1 cellular context compared by ENCODE assay signal in the genomic region with DNA sequence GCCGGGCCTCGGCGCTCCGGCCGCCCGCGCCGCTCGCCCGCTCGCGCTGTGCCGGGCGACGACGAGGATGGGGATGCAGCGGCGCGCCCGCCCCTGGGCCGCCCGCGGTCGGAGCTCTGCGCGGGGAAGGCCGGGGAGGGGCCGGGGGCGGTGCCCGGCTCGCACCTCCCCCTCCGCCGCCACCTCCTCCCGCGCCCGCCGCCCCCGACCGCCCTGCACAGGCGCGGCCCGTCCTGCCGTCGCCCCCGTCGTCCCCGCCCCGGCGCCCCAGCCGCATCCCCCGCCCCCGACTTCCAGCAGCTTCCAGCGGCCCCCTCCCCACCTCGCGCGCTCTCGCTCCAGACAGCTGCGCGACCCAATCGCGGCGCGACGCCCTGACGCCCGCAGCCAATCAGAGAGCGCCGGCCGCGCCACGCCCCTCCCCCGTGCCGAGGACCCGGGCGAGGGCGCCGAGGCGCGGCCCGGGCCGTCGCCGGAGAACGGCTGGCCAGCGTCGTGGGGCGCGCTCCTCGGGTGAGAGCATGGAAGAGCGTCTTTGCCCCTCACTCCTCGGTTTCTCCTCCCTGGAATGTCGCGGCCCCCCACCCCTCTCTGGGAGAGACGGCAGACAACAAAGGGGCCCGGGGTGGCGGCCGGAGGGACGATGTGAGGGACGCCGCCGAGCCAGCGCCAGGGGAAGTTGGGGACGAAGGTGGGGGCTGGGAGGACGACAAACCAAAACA.
TF ChIP-seq lines count a peak whose summit lies in the region.

A gene with protein sequence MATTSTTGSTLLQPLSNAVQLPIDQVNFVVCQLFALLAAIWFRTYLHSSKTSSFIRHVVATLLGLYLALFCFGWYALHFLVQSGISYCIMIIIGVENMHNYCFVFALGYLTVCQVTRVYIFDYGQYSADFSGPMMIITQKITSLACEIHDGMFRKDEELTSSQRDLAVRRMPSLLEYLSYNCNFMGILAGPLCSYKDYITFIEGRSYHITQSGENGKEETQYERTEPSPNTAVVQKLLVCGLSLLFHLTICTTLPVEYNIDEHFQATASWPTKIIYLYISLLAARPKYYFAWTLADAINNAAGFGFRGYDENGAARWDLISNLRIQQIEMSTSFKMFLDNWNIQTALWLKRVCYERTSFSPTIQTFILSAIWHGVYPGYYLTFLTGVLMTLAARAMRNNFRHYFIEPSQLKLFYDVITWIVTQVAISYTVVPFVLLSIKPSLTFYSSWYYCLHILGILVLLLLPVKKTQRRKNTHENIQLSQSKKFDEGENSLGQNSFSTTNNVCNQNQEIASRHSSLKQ (minus strand): TSS at position 69 of the 722 bp plus-strand sequence. CDS start 70 bp downstream, outside the sequence.

TF ChIP-seq in WTC11, 78 proteins besides CTCF, POLR2A, EP300 and RAD21 (continued from another document and continues in another):
- TF ChIP-seq, protein P1, sequence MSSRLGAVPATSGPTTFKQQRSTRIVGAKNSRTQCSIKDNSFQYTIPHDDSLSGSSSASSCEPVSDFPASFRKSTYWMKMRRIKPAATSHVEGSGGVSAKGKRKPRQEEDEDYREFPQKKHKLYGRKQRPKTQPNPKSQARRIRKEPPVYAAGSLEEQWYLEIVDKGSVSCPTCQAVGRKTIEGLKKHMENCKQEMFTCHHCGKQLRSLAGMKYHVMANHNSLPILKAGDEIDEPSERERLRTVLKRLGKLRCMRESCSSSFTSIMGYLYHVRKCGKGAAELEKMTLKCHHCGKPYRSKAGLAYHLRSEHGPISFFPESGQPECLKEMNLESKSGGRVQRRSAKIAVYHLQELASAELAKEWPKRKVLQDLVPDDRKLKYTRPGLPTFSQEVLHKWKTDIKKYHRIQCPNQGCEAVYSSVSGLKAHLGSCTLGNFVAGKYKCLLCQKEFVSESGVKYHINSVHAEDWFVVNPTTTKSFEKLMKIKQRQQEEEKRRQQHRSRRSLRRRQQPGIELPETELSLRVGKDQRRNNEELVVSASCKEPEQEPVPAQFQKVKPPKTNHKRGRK (CRISPR knock-in tag; IDR thresholded peaks at IDR 0.05; ENCODE audit: borderline replicate concordance) = no peak
- TF ChIP-seq, protein P2, sequence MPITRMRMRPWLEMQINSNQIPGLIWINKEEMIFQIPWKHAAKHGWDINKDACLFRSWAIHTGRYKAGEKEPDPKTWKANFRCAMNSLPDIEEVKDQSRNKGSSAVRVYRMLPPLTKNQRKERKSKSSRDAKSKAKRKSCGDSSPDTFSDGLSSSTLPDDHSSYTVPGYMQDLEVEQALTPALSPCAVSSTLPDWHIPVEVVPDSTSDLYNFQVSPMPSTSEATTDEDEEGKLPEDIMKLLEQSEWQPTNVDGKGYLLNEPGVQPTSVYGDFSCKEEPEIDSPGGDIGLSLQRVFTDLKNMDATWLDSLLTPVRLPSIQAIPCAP (CRISPR knock-in tag; IDR thresholded peaks at IDR 0.05) = no peak
- TF ChIP-seq, protein P3, sequence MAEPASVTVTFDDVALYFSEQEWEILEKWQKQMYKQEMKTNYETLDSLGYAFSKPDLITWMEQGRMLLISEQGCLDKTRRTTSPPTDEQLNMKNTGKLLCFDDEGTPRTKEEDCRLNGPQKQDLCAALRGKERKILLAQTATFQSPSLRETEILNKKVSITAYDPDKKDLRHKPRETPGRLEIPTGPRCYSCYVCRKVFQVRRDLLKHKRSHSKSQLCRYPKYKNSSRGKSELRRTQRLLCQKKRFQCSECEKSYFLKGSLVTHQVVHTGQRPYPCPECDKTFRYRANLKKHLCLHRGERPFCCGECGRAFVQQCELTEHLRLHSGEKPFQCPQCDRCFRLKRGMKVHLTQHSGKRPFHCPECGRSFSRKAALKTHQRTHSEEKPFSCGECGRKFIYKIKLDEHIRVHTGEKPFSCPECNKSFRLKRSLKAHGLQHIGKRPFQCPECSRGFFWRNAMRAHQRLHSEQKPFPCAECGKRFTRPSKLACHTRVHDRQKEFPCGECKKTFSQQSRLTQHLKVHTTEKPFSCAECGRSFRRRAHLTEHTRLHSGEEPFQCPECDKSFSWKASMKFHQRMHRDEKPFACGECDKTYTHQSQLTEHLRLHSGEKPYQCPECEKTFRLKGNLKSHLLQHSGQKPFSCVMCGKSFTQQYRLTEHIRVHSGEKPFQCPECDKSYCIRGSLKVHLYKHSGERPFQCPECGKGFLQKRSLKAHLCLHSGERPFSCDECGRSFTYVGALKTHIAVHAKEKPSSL (CRISPR knock-in tag; conservative IDR thresholded peaks at IDR 0.05) = no peak
- TF ChIP-seq, protein P4, sequence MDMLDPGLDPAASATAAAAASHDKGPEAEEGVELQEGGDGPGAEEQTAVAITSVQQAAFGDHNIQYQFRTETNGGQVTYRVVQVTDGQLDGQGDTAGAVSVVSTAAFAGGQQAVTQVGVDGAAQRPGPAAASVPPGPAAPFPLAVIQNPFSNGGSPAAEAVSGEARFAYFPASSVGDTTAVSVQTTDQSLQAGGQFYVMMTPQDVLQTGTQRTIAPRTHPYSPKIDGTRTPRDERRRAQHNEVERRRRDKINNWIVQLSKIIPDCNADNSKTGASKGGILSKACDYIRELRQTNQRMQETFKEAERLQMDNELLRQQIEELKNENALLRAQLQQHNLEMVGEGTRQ (CRISPR knock-in tag; IDR thresholded peaks at IDR 0.05) = 0 out of 2 replicates have a peak, but pooled peaks have one; percentile 26
- TF ChIP-seq GABPB1 (CRISPR knock-in tag; IDR thresholded peaks at IDR 0.05) = no peak
- peak; percentile 55; the same call in 1 of the 2 replicates for TF ChIP-seq TEAD1 (CRISPR knock-in tag; IDR thresholded peaks at IDR 0.05)
- TF ChIP-seq, protein P5, sequence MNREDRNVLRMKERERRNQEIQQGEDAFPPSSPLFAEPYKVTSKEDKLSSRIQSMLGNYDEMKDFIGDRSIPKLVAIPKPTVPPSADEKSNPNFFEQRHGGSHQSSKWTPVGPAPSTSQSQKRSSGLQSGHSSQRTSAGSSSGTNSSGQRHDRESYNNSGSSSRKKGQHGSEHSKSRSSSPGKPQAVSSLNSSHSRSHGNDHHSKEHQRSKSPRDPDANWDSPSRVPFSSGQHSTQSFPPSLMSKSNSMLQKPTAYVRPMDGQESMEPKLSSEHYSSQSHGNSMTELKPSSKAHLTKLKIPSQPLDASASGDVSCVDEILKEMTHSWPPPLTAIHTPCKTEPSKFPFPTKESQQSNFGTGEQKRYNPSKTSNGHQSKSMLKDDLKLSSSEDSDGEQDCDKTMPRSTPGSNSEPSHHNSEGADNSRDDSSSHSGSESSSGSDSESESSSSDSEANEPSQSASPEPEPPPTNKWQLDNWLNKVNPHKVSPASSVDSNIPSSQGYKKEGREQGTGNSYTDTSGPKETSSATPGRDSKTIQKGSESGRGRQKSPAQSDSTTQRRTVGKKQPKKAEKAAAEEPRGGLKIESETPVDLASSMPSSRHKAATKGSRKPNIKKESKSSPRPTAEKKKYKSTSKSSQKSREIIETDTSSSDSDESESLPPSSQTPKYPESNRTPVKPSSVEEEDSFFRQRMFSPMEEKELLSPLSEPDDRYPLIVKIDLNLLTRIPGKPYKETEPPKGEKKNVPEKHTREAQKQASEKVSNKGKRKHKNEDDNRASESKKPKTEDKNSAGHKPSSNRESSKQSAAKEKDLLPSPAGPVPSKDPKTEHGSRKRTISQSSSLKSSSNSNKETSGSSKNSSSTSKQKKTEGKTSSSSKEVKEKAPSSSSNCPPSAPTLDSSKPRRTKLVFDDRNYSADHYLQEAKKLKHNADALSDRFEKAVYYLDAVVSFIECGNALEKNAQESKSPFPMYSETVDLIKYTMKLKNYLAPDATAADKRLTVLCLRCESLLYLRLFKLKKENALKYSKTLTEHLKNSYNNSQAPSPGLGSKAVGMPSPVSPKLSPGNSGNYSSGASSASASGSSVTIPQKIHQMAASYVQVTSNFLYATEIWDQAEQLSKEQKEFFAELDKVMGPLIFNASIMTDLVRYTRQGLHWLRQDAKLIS (CRISPR knock-in tag; IDR thresholded peaks at IDR 0.05; ENCODE audit: borderline replicate concordance) = no peak
- TF ChIP-seq MXD4 (CRISPR knock-in tag; IDR thresholded peaks at IDR 0.05; ENCODE audit: borderline replicate concordance) = no peak
- TF ChIP-seq, protein P6, sequence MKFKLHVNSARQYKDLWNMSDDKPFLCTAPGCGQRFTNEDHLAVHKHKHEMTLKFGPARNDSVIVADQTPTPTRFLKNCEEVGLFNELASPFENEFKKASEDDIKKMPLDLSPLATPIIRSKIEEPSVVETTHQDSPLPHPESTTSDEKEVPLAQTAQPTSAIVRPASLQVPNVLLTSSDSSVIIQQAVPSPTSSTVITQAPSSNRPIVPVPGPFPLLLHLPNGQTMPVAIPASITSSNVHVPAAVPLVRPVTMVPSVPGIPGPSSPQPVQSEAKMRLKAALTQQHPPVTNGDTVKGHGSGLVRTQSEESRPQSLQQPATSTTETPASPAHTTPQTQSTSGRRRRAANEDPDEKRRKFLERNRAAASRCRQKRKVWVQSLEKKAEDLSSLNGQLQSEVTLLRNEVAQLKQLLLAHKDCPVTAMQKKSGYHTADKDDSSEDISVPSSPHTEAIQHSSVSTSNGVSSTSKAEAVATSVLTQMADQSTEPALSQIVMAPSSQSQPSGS (CRISPR knock-in tag; IDR thresholded peaks at IDR 0.05; ENCODE audit: borderline replicate concordance, low read depth) = no peak
- TF ChIP-seq ZNF138 (CRISPR knock-in tag; conservative IDR thresholded peaks at IDR 0.05) = no peak
- TF ChIP-seq TP53 (CRISPR knock-in tag; IDR thresholded peaks at IDR 0.05) = no peak
- no peak for TF ChIP-seq HMGA2 (CRISPR knock-in tag; IDR thresholded peaks at IDR 0.05)
- TF ChIP-seq GRHL2 (CRISPR knock-in tag; IDR thresholded peaks at IDR 0.05; ENCODE audit: insufficient replicate concordance, severe bottlenecking) = no peak
- no peak for TF ChIP-seq ELF4 (CRISPR knock-in tag; IDR thresholded peaks at IDR 0.05; ENCODE audit: low read depth)
- TF ChIP-seq, protein P7, sequence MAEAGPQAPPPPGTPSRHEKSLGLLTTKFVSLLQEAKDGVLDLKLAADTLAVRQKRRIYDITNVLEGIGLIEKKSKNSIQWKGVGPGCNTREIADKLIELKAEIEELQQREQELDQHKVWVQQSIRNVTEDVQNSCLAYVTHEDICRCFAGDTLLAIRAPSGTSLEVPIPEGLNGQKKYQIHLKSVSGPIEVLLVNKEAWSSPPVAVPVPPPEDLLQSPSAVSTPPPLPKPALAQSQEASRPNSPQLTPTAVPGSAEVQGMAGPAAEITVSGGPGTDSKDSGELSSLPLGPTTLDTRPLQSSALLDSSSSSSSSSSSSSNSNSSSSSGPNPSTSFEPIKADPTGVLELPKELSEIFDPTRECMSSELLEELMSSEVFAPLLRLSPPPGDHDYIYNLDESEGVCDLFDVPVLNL (CRISPR knock-in tag; IDR thresholded peaks at IDR 0.05; ENCODE audit: borderline replicate concordance, low read depth) = peak; percentile 16; the same call in 1 of the 2 replicates
- TF ChIP-seq ETV6 (CRISPR knock-in tag; IDR thresholded peaks at IDR 0.05) = peak; percentile 46; the same call in 1 of the 2 replicates
- TF ChIP-seq ZNF232 (CRISPR knock-in tag; IDR thresholded peaks at IDR 0.05) = no peak
- TF ChIP-seq, protein P8, sequence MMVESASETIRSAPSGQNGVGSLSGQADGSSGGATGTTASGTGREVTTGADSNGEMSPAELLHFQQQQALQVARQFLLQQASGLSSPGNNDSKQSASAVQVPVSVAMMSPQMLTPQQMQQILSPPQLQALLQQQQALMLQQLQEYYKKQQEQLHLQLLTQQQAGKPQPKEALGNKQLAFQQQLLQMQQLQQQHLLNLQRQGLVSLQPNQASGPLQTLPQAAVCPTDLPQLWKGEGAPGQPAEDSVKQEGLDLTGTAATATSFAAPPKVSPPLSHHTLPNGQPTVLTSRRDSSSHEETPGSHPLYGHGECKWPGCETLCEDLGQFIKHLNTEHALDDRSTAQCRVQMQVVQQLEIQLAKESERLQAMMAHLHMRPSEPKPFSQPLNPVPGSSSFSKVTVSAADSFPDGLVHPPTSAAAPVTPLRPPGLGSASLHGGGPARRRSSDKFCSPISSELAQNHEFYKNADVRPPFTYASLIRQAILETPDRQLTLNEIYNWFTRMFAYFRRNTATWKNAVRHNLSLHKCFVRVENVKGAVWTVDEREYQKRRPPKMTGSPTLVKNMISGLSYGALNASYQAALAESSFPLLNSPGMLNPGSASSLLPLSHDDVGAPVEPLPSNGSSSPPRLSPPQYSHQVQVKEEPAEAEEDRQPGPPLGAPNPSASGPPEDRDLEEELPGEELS (CRISPR knock-in tag; IDR thresholded peaks at IDR 0.05) = no peak; the same call in 1 of the 2 replicates
- TF ChIP-seq, protein P9, sequence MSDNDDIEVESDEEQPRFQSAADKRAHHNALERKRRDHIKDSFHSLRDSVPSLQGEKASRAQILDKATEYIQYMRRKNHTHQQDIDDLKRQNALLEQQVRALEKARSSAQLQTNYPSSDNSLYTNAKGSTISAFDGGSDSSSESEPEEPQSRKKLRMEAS (CRISPR knock-in tag; IDR thresholded peaks at IDR 0.05) = peak; percentile 43; the same call in 1 of the 2 replicates
- TF ChIP-seq, protein P10, sequence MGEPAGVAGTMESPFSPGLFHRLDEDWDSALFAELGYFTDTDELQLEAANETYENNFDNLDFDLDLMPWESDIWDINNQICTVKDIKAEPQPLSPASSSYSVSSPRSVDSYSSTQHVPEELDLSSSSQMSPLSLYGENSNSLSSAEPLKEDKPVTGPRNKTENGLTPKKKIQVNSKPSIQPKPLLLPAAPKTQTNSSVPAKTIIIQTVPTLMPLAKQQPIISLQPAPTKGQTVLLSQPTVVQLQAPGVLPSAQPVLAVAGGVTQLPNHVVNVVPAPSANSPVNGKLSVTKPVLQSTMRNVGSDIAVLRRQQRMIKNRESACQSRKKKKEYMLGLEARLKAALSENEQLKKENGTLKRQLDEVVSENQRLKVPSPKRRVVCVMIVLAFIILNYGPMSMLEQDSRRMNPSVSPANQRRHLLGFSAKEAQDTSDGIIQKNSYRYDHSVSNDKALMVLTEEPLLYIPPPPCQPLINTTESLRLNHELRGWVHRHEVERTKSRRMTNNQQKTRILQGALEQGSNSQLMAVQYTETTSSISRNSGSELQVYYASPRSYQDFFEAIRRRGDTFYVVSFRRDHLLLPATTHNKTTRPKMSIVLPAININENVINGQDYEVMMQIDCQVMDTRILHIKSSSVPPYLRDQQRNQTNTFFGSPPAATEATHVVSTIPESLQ (CRISPR knock-in tag; IDR thresholded peaks at IDR 0.05) = no peak
- TF ChIP-seq ZNF263 (CRISPR knock-in tag; IDR thresholded peaks at IDR 0.05; ENCODE audit: low read depth) = no peak
- TF ChIP-seq, protein P11, sequence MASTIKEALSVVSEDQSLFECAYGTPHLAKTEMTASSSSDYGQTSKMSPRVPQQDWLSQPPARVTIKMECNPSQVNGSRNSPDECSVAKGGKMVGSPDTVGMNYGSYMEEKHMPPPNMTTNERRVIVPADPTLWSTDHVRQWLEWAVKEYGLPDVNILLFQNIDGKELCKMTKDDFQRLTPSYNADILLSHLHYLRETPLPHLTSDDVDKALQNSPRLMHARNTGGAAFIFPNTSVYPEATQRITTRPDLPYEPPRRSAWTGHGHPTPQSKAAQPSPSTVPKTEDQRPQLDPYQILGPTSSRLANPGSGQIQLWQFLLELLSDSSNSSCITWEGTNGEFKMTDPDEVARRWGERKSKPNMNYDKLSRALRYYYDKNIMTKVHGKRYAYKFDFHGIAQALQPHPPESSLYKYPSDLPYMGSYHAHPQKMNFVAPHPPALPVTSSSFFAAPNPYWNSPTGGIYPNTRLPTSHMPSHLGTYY (CRISPR knock-in tag; IDR thresholded peaks at IDR 0.05) = no peak
- no peak for TF ChIP-seq JAZF1 (CRISPR knock-in tag; IDR thresholded peaks at IDR 0.05)
- no peak for TF ChIP-seq RORB (CRISPR knock-in tag; IDR thresholded peaks at IDR 0.05)
- no peak for TF ChIP-seq PRRX2 (CRISPR knock-in tag; IDR thresholded peaks at IDR 0.05)
- TF ChIP-seq JUN (CRISPR knock-in tag; IDR thresholded peaks at IDR 0.05) = 0 out of 2 replicates have a peak, but pooled peaks have one; percentile 18
- no peak for TF ChIP-seq FOXJ3 (CRISPR knock-in tag; IDR thresholded peaks at IDR 0.05; ENCODE audit: borderline replicate concordance)
- no peak for TF ChIP-seq NR3C1 (CRISPR knock-in tag; conservative IDR thresholded peaks at IDR 0.05; ENCODE audit: low read depth)
- no peak for TF ChIP-seq FOXP1 (CRISPR knock-in tag; IDR thresholded peaks at IDR 0.05; ENCODE audit: borderline replicate concordance)
- TF ChIP-seq ZNF219 (CRISPR knock-in tag; IDR thresholded peaks at IDR 0.05; ENCODE audit: borderline replicate concordance) = 0 out of 2 replicates have a peak, but pooled peaks have one; percentile 40
- no peak for TF ChIP-seq ZNF671 (CRISPR knock-in tag; IDR thresholded peaks at IDR 0.05)
- TF ChIP-seq ZNF416 (CRISPR knock-in tag; IDR thresholded peaks at IDR 0.05) = no peak
